22 cellular contexts compared by ENCODE assay signal in genomic region chr5:59103303-59103702, GRCh38.
A peak's percentile ranks its signal among the peaks of the same experiment; 100 is the strongest.
DNase-seq lines count a peak whose midpoint lies in the region; ATAC-seq and TF ChIP-seq lines count a peak whose summit lies in the region.
"Had no signal": no experiment of that assay in that cellular context is flagged by ENCODE, and none has a peak within 500 bp of the region (broad histone marks: within the 10 kb centered on the region; RNA-seq: fewer than 3 reads in every experiment).

No MANE protein-coding gene starts in this region.

- intact Hi-C loops in Right ventricle myocardium inferior (cut with DNase I), result no loop called here

- no peak overlapping the region for H3K4me3 ChIP-seq in cardiac muscle cell
- H3K4me3 ChIP-seq: BLaER1 had no signal

- no peak for TF ChIP-seq CTCF in cardiac muscle cell (IDR thresholded peaks at IDR 0.05; ENCODE audit: low read depth, low read length)
- no peak for TF ChIP-seq CTCF in VCaP (conservative IDR thresholded peaks at IDR 0.05)

- DNase-seq in cardiac muscle cell (ENCODE audit: low read depth in 1 of 2, low spot score in 1 of 2) (no peak), Right ventricle myocardium inferior (ENCODE audit: missing footprints) (no peak), immature natural killer cell (no peak), NCI-H1694 treated with DMSO at 0.1 percent for 48 hours (lab: John Stamatoyannopoulos, UW) (no peak)
- DNase-seq in stimulated activated effector memory CD8-positive, alpha-beta T cell treated with anti-CD3 and anti-CD28 coated beads, Interleukin-12 subunit alpha, Interleukin-12 subunit beta, amount 100 ng/mL, for 72 hours (ENCODE audit: low spot score in 2 of 2), result no peak
- no peak for DNase-seq in stimulated activated CD4-positive, alpha-beta T cell treated with anti-CD3 and anti-CD28 coated beads, Interleukin-12 subunit alpha, Interleukin-12 subunit beta, amount 100 ng/mL, for 4 hours
- DNase-seq: 8988T; CD8-positive, alpha-beta memory T cell; DMS79; MV-4-11; NCI-H1417; NCI-H187 treated with DMSO at 0.1 percent for 48 hours; NCI-H2227 treated with DMSO at 0.1 percent for 48 hours; NCI-H510A treated with DMSO at 0.1 percent for 48 hours; NCI-H774; RPMI8226; SIG-M5 had no signal

- H3K27ac ChIP-seq in cardiac muscle cell (peak overlapping the region; percentile 24), VCaP (peak overlapping the region; percentile 67)
- H3K27ac ChIP-seq: BLaER1, KMS-11 had no signal

- H3K4me1 ChIP-seq in cardiac muscle cell (ENCODE audit: low read depth), result peaks cover 6% of the 10 kb centered on the region
- H3K4me1 ChIP-seq: BLaER1 had no signal

- no peaks in the 10 kb centered on the region for H3K27me3 ChIP-seq in cardiac muscle cell
- H3K27me3 ChIP-seq: BLaER1 had no signal

- no peak overlapping the region for H3K4me3 Mint-ChIP-seq in immature natural killer cell
- H3K4me3 Mint-ChIP-seq in stimulated activated effector memory CD8-positive, alpha-beta T cell treated with anti-CD3 and anti-CD28 coated beads, Interleukin-12 subunit alpha, Interleukin-12 subunit beta, amount 100 ng/mL, for 72 hours, result no peak overlapping the region
- H3K4me3 Mint-ChIP-seq: CD8-positive, alpha-beta memory T cell had no signal

- H3K27ac Mint-ChIP-seq in immature natural killer cell, result peak overlapping the region in 4 of 6 donors; percentile 46 to 82 (median 66)
- H3K27ac Mint-ChIP-seq in stimulated activated effector memory CD8-positive, alpha-beta T cell treated with anti-CD3 and anti-CD28 coated beads, Interleukin-12 subunit alpha, Interleukin-12 subunit beta, amount 100 ng/mL, for 72 hours, result peak overlapping the region; percentile 41

- H3K36me3 Mint-ChIP-seq in immature natural killer cell, result peaks cover 0 to 4% (median 0%) of the 10 kb centered on the region in 3 donors
- no peaks in the 10 kb centered on the region for H3K36me3 Mint-ChIP-seq in stimulated activated effector memory CD8-positive, alpha-beta T cell treated with anti-CD3 and anti-CD28 coated beads, Interleukin-12 subunit alpha, Interleukin-12 subunit beta, amount 100 ng/mL, for 72 hours

- ATAC-seq in Right ventricle myocardium inferior (no peak), GM18861 (IDR thresholded peaks at IDR 0.05; ENCODE audit: unreplicated experiment) (no peak)
- no peak for ATAC-seq in stimulated activated effector memory CD8-positive, alpha-beta T cell treated with anti-CD3 and anti-CD28 coated beads, Interleukin-12 subunit alpha, Interleukin-12 subunit beta, amount 100 ng/mL, for 72 hours
- ATAC-seq: HepG2 had no signal

- peaks cover 0 to 10% (median 8%) of the 10 kb centered on the region in 3 donors for H3K27me3 Mint-ChIP-seq in immature natural killer cell (ENCODE audit: low read depth in 3 of 3)

- H3K9me3 Mint-ChIP-seq in immature natural killer cell, result no peaks in the 10 kb centered on the region
- H3K9me3 Mint-ChIP-seq in stimulated activated effector memory CD8-positive, alpha-beta T cell treated with anti-CD3 and anti-CD28 coated beads, Interleukin-12 subunit alpha, Interleukin-12 subunit beta, amount 100 ng/mL, for 72 hours, result no peaks in the 10 kb centered on the region

- H3K36me3 ChIP-seq in cardiac muscle cell, result no peaks in the 10 kb centered on the region
- H3K36me3 ChIP-seq: BLaER1 had no signal

- peaks cover 30 to 44% of the 10 kb centered on the region in 2 donors for H3K4me1 Mint-ChIP-seq in immature natural killer cell
- H3K4me1 Mint-ChIP-seq in stimulated activated effector memory CD8-positive, alpha-beta T cell treated with anti-CD3 and anti-CD28 coated beads, Interleukin-12 subunit alpha, Interleukin-12 subunit beta, amount 100 ng/mL, for 72 hours, result peaks cover 50% of the 10 kb centered on the region

- H3K9me3 ChIP-seq in cardiac muscle cell (ENCODE audit: low read depth), result no peaks in the 10 kb centered on the region
- H3K9me3 ChIP-seq: BLaER1 had no signal
